In the genomic region with DNA sequence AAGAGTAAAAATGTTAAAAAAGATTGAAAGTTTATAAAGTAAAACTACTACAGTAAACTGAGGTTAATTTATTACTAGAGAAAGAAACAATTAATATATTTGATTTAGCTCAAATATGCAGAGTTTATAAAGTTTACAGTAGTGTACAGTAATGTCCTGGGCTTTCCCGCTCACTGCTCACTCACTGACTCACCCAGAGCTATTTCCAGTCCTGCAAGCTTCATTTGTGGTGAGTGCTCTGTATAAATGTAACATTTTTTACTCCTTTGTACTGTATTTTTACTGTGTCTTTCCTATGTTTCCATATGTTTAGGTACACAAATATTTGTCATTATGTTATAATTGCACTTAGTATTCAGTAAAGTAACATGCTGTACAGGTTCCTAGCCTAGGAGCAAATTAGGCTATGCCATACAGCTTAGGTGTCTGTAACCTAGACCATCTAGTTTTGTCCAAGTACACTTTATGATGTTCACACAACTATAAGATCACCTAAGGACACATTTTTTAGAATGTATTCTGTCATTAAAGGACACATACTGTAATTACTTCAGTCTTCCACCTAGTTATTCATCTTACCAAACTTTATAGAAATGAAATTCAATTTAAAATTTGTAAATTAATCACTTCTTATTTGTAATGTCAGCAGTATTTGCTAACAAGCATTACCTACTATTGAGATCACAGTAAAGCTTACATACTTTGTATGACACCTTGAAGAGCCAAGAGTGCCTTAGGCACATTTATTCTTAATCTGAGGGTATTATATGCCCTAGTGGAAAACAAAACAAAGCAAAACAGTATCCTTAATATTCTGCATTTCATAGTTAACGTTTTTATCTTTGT, we compare ENCODE assay signal across 27 cellular contexts.
A peak's percentile ranks its signal among the peaks of the same experiment; 100 is the strongest.
DNase-seq lines count a peak whose midpoint lies in the region; ATAC-seq and TF ChIP-seq lines count a peak whose summit lies in the region.
"Had no signal": no experiment of that assay in that cellular context is flagged by ENCODE, and none has a peak within 500 bp of the region (broad histone marks: within the 10 kb centered on the region; RNA-seq: fewer than 3 reads in every experiment).

No MANE protein-coding gene starts in this region.

- intact Hi-C loops in mammary epithelial cell (cut with micrococcal nuclease) = no loop called here
- intact Hi-C loops in MCF 10A (cut with micrococcal nuclease) = no loop called here

- ATAC-seq in HG02678 (IDR thresholded peaks at IDR 0.05; ENCODE audit: unreplicated experiment) (no peak), GM21526 (IDR thresholded peaks at IDR 0.05; ENCODE audit: low FRiP score, unreplicated experiment) (no peak)
- ATAC-seq: activated T-cell treated with anti-CD3 and anti-CD28 coated beads, Interleukin-2, amount 50 U/mL, for 4 hours; naive thymus-derived CD8-positive, alpha-beta T cell had no signal

- H3K36me3 Mint-ChIP-seq in MCF 10A (ENCODE audit: insufficient read depth, unreplicated experiment) = no peaks in the 10 kb centered on the region
- H3K36me3 Mint-ChIP-seq: IgD-negative memory B cell; naive thymus-derived CD8-positive, alpha-beta T cell had no signal

- CTCF ChIA-PET in mammary epithelial cell (lab: Charles Lee; ENCODE audit: low non-redundant PET) = no interaction called here
- CTCF ChIA-PET in MCF 10A (lab: Yijun Ruan, JAX) = no interaction called here

- no peaks in the 10 kb centered on the region for H3K4me1 ChIP-seq in mammary epithelial cell (ENCODE audit: insufficient read depth, low read length)
- H3K4me1 ChIP-seq: BE2C, Caco-2, spleen, transverse colon had no signal

- no peaks in the 10 kb centered on the region for H3K27me3 ChIP-seq in mammary epithelial cell (ENCODE audit: insufficient read depth, low read length)
- H3K27me3 ChIP-seq: BE2C, spleen, transverse colon had no signal

- POLR2A ChIA-PET in MCF 10A (lab: Yijun Ruan, JAX) = no interaction called here

- dilution Hi-C loops in mammary epithelial cell (cut with HindIII; ENCODE audit: low sequenced_read_pairs) = no loop called here

- in situ Hi-C loops in mammary epithelial cell (cut with MboI; ENCODE audit: low sequenced_read_pairs in 2 of 2) = no loop called here

- WGBS in mammary epithelial cell (ENCODE audit: low coverage, missing lambda C conversion rate) = 37% methylated on average over 2 of the region's 2 CpGs

- H3K27me3 Mint-ChIP-seq in MCF 10A (ENCODE audit: insufficient read depth, unreplicated experiment) = no peaks in the 10 kb centered on the region
- H3K27me3 Mint-ChIP-seq: IgD-negative memory B cell; naive thymus-derived CD8-positive, alpha-beta T cell; stimulated activated naive CD8-positive, alpha-beta T cell treated with anti-CD3 and anti-CD28 coated beads, Interleukin-15, Interleukin-2, amounts not matched to agents 100 ng/mL and 50 ng/mL, for 24 hours had no signal

- peak; percentile 0 for DNase-seq in mammary epithelial cell
- no peak for DNase-seq in MCF 10A (ENCODE audit: unreplicated experiment)
- peak; percentile 37 for DNase-seq in amniotic epithelial cell (ENCODE audit: low read depth)
- DNase-seq in fibroblast of mammary gland (ENCODE audit: low read depth) = peak; percentile 17
- DNase-seq in stromal cell of bone marrow (ENCODE audit: low read depth) = peak; percentile 30
- no peak for DNase-seq in CD1c-positive myeloid dendritic cell (ENCODE audit: extremely low spot score)
- DNase-seq: activated CD8-positive, alpha-beta memory T cell treated with anti-CD3 and anti-CD28 coated beads for 24 hours; activated naive CD4-positive, alpha-beta T cell; activated T-cell treated with anti-CD3 and anti-CD28 coated beads, Interleukin-2, amount 50 U/mL, for 4 hours; BE2C; Caco-2; DND-41; glutamatergic neuron; GOT3; naive thymus-derived CD8-positive, alpha-beta T cell; NCI-H1930; NCI-H82; SIG-M5; spleen; stimulated activated CD4-positive, alpha-beta T cell treated with anti-CD3 and anti-CD28 coated beads, Interleukin-4, amount 100 ng/mL, for 4 hours; T-helper 1 cell; transverse colon had no signal

- no peak overlapping the region for H3K4me2 ChIP-seq in mammary epithelial cell (ENCODE audit: insufficient read depth, low read depth, low read length)

- H3K27ac Mint-ChIP-seq in MCF 10A (ENCODE audit: low read depth, unreplicated experiment) = no peak overlapping the region
- H3K27ac Mint-ChIP-seq: IgD-negative memory B cell; naive thymus-derived CD8-positive, alpha-beta T cell; stimulated activated naive CD8-positive, alpha-beta T cell treated with anti-CD3 and anti-CD28 coated beads, Interleukin-15, Interleukin-2, amounts not matched to agents 100 ng/mL and 50 ng/mL, for 24 hours had no signal

- no peak overlapping the region for H3K4me3 ChIP-seq in mammary epithelial cell (replicated peaks in 1 of 3; ENCODE audit: insufficient read depth in 1 of 3, low read depth in 2 of 3, low read length in 3 of 3)
- no peak overlapping the region for H3K4me3 ChIP-seq in fibroblast of mammary gland (ENCODE audit: control insufficient read depth, low read depth, low read length)
- H3K4me3 ChIP-seq: spleen, transverse colon had no signal

- H3K27ac ChIP-seq in mammary epithelial cell (ENCODE audit: insufficient read depth, low read depth, low read length) = no peak overlapping the region
- H3K27ac ChIP-seq: HL-60, spleen, transverse colon had no signal

- H3K9me3 Mint-ChIP-seq in MCF 10A (ENCODE audit: unreplicated experiment) = no peaks in the 10 kb centered on the region
- H3K9me3 Mint-ChIP-seq: activated T-cell treated with anti-CD3 and anti-CD28 coated beads, Interleukin-2, amount 50 U/mL, for 4 hours; IgD-negative memory B cell; naive thymus-derived CD8-positive, alpha-beta T cell; stimulated activated naive CD8-positive, alpha-beta T cell treated with anti-CD3 and anti-CD28 coated beads, Interleukin-15, Interleukin-2, amounts not matched to agents 100 ng/mL and 50 ng/mL, for 24 hours had no signal

- BruUV-seq in mammary epithelial cell (replicated peaks; lab: Mats Ljungman, UMichigan) (no TSS peak), MCF 10A (replicated peaks; lab: Mats Ljungman, UMichigan) (no TSS peak)

- no peak overlapping the region for H2AFZ ChIP-seq in mammary epithelial cell (ENCODE audit: low read depth, low read length)

- TF ChIP-seq CTCF in mammary epithelial cell (conservative IDR thresholded peaks at IDR 0.05 in 1 of 2, IDR thresholded peaks at IDR 0.05 in 1 of 2; ENCODE audit: extremely low read depth in 1 of 2, insufficient read depth in 1 of 2, low read depth in 1 of 2, low read length in 2 of 2) (no peak), MCF 10A (IDR thresholded peaks at IDR 0.05; ENCODE audit: unreplicated experiment) (no peak), fibroblast of mammary gland (conservative IDR thresholded peaks at IDR 0.05; ENCODE audit: control insufficient read depth, insufficient read depth, low read depth, low read length) (no peak)

- no peaks in the 10 kb centered on the region for H3K36me3 ChIP-seq in mammary epithelial cell (ENCODE audit: insufficient read depth, low read length)
- H3K36me3 ChIP-seq: BE2C, spleen, transverse colon had no signal

- H3K4me1 Mint-ChIP-seq in MCF 10A (ENCODE audit: insufficient read depth, unreplicated experiment) = no peaks in the 10 kb centered on the region
- H3K4me1 Mint-ChIP-seq: IgD-negative memory B cell; naive thymus-derived CD8-positive, alpha-beta T cell had no signal

- no peak overlapping the region for H3K4me3 Mint-ChIP-seq in MCF 10A (ENCODE audit: unreplicated experiment)
- H3K4me3 Mint-ChIP-seq: activated T-cell treated with anti-CD3 and anti-CD28 coated beads, Interleukin-2, amount 50 U/mL, for 4 hours; IgD-negative memory B cell; naive thymus-derived CD8-positive, alpha-beta T cell; stimulated activated naive CD8-positive, alpha-beta T cell treated with anti-CD3 and anti-CD28 coated beads, Interleukin-15, Interleukin-2, amounts not matched to agents 100 ng/mL and 50 ng/mL, for 24 hours had no signal

- no peaks in the 10 kb centered on the region for H4K20me1 ChIP-seq in mammary epithelial cell (ENCODE audit: insufficient read depth, low read length)

- H3K9me3 ChIP-seq in mammary epithelial cell (replicated peaks; ENCODE audit: insufficient read depth, low read length) = no peaks in the 10 kb centered on the region
- H3K9me3 ChIP-seq: BE2C, Caco-2, spleen, transverse colon had no signal

- H3K9ac ChIP-seq in mammary epithelial cell (ENCODE audit: insufficient read depth, low read length) = no peak overlapping the region

- no peaks in the 10 kb centered on the region for H3K79me2 ChIP-seq in mammary epithelial cell (ENCODE audit: insufficient read depth, low read length)

Comparison
In these comparisons a context has a peak if more than half of its experiments do, and no peak if none do; other contexts are left out.
1. DNase-seq: peak in mammary epithelial cell (single experiment), amniotic epithelial cell (single experiment), fibroblast of mammary gland (single experiment) and stromal cell of bone marrow (single experiment); none in MCF 10A (single experiment) and CD1c-positive myeloid dendritic cell (single experiment).